In the genomic region with DNA sequence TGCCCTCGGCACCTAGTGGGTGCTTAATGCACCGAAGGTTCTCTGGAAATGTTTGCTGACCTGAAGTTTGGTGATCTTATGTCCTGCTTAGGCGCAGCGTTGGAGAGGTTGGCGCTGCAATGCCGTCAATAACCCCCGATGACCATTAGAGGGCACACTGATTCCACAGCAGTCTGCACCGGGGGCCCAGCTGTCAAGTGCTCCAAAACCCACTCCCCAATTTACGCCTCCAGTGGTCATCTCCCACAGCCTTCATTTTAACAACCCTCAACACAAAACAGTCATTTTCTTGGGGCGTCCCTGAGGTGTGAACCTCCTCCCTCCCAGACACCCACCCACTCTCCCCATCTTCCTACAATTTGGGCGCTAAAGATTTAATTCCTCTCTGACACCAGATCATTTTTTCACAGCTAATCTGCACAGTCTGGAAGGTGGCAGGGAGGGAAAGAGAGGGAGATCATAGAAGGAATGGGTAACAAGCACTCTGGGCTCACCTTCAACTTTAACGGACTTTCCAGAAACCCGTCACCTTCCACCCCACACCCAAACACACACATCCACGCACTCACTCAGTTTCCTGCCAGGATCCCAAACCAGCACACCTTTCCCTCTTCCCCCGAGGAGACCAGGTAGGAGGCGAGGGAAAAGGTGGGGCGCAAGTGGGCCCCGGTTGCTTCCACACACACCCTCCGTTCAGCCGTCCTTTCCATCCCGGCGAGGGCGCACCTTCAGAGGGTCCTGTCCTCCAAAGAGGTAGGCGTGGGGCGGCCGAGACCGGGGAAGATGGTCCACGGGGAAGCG, we compare ENCODE assay signal across 8 cellular contexts. TPM values are rescaled to one million over a fixed set of nuclear protein-coding genes. Genes with fewer than 3 reads are reported as not detected.
DNase-seq lines count a peak whose midpoint lies in the region; ATAC-seq and TF ChIP-seq lines count a peak whose summit lies in the region.

No MANE protein-coding gene starts in this region.

- peak overlapping the region; percentile 71 for H3K4me3 ChIP-seq in epithelial cell of proximal tubule (ENCODE audit: low read depth, low read length)
- H3K4me3 ChIP-seq in mucosa of descending colon: no peak overlapping the region
- peak overlapping the region; percentile 38 to 49 for H3K4me3 ChIP-seq in testis

- H3K27me3 Mint-ChIP-seq in activated CD8-positive, alpha-beta T cell treated with anti-CD3 and anti-CD28 coated beads for 36 hours: peaks cover 41% of the 10 kb centered on the region

- no peak overlapping the region for H3K27ac ChIP-seq in testis

- no peaks in the 10 kb centered on the region for H3K27me3 ChIP-seq in testis

- H3K4me1 Mint-ChIP-seq in activated CD8-positive, alpha-beta T cell treated with anti-CD3 and anti-CD28 coated beads for 36 hours (ENCODE audit: low read depth): peaks cover 21% of the 10 kb centered on the region

- no peaks in the 10 kb centered on the region for H3K36me3 Mint-ChIP-seq in activated CD8-positive, alpha-beta T cell treated with anti-CD3 and anti-CD28 coated beads for 36 hours (ENCODE audit: low read depth)

- H3K36me3 ChIP-seq in mucosa of descending colon (ENCODE audit: low read depth) (no peaks in the 10 kb centered on the region), testis (ENCODE audit: low read depth, missing control alignments) (no peaks in the 10 kb centered on the region)

- DNase-seq in Right ventricle myocardium inferior (ENCODE audit: missing footprints) (no peak), cardiac septum (ENCODE audit: low spot score) (no peak), NCI-H2171 treated with DMSO at 0.1 percent for 48 hours (lab: John Stamatoyannopoulos, UW) (peak; percentile 59), epithelial cell of proximal tubule (ENCODE audit: low read depth) (no peak), mucosa of descending colon (peak; percentile 51 to 66 (median 54)), testis (peak; percentile 68)
- peak; percentile 59 for DNase-seq in activated CD8-positive, alpha-beta T cell treated with anti-CD3 and anti-CD28 coated beads for 36 hours

- no peaks in the 10 kb centered on the region for H3K9me3 Mint-ChIP-seq in activated CD8-positive, alpha-beta T cell treated with anti-CD3 and anti-CD28 coated beads for 36 hours

- H3K4me3 Mint-ChIP-seq in activated CD8-positive, alpha-beta T cell treated with anti-CD3 and anti-CD28 coated beads for 36 hours: peak overlapping the region; percentile 65

- WGBS in testis, 2 donors: 1 to 2% methylated on average over 29 of the region's 29 CpGs

- TF ChIP-seq POLR2A in testis (IDR thresholded peaks at IDR 0.05): no peak

- H3K27ac Mint-ChIP-seq in activated CD8-positive, alpha-beta T cell treated with anti-CD3 and anti-CD28 coated beads for 36 hours: no peak overlapping the region

- CTCF ChIA-PET in activated CD8-positive, alpha-beta T cell treated with anti-CD3 and anti-CD28 coated beads for 36 hours (lab: Charles Lee): interaction anchor here (0.7 to 5.2 kb wide), 22 partner anchors 8 to 308 kb away, joined by 3 to 40 read pairs (median 4); a partner anchor contains a TSS

- POLR2A ChIA-PET in activated CD8-positive, alpha-beta T cell treated with anti-CD3 and anti-CD28 coated beads for 36 hours (lab: Charles Lee): interaction anchor here (0.8 to 1.7 kb wide), 2 partner anchors 16 to 75 kb away, joined by 3 to 5 read pairs; no protein-coding TSS in a partner anchor

- H3K9me3 ChIP-seq in mucosa of descending colon (no peaks in the 10 kb centered on the region), testis (no peaks in the 10 kb centered on the region)

- TF ChIP-seq CTCF in activated CD8-positive, alpha-beta T cell treated with anti-CD3 and anti-CD28 coated beads for 36 hours (IDR thresholded peaks at IDR 0.05): peak; percentile 91
- TF ChIP-seq CTCF in epithelial cell of proximal tubule (conservative IDR thresholded peaks at IDR 0.05; ENCODE audit: low read depth, low read length) (peak; percentile 97), mucosa of descending colon (IDR thresholded peaks at IDR 0.05) (peak; percentile 77), testis (IDR thresholded peaks at IDR 0.05) (peak; percentile 62 to 85 (median 82))

- H3K4me1 ChIP-seq in mucosa of descending colon (ENCODE audit: low read depth) (peaks cover 20% of the 10 kb centered on the region), testis (peaks cover 15% of the 10 kb centered on the region)

- intact Hi-C loops in Right ventricle myocardium inferior (cut with DNase I): loop anchor here (1.0 to 10.0 kb wide), 4 partner anchors 71 to 323 kb away; a partner anchor contains a TSS
- intact Hi-C loops in cardiac septum (cut with DNase I): loop anchor here (1.0 to 2.0 kb wide), 4 partner anchors 19 to 313 kb away; a partner anchor contains a TSS
- intact Hi-C loops in activated CD8-positive, alpha-beta T cell treated with anti-CD3 and anti-CD28 coated beads for 36 hours (cut with micrococcal nuclease): loop anchor here (5.0 kb wide), 1 partner anchor 69 kb away; no protein-coding TSS in a partner anchor
- intact Hi-C loops in mucosa of descending colon (cut with DNase I, micrococcal nuclease): loop anchor here in 1 of 2 donors (10.0 kb wide), 1 partner anchor 307 kb away; a partner anchor contains a TSS
- intact Hi-C loops in testis (cut with DNase I; ENCODE audit: low total_unique reads): loop anchor here (5.0 kb wide), 1 partner anchor 94 kb away; no protein-coding TSS in a partner anchor

- ATAC-seq in Right ventricle myocardium inferior (peak; percentile 74), mucosa of descending colon (peak; percentile 75), GM21786 (IDR thresholded peaks at IDR 0.05; ENCODE audit: unreplicated experiment) (no peak)
- ATAC-seq in activated CD8-positive, alpha-beta T cell treated with anti-CD3 and anti-CD28 coated beads for 36 hours: peak; percentile 78

RNA-seq across cellular contexts. Expression of a gene that starts 0.6 kb away (rescaled TPM):
- 14.6 TPM for total RNA-seq in Right ventricle myocardium inferior
- 14.9 TPM for total RNA-seq in cardiac septum
- not detected for total RNA-seq in activated CD8-positive, alpha-beta T cell treated with anti-CD3 and anti-CD28 coated beads for 36 hours
- total RNA-seq in epithelial cell of proximal tubule: 0.72 and 0.92 TPM in 2 replicates
- 10 to 100 TPM in 1 of 3 donors, 1 to 10 TPM in 2; 2.3 to 16.4 (median 6.0) TPM for total RNA-seq in mucosa of descending colon
- total RNA-seq in testis: 1 to 10 TPM; 2.5 to 4.3 TPM
- polyA plus RNA-seq in testis (ENCODE audit: insufficient read depth, low read depth, low replicate concordance): 10.7 TPM

RNA-seq across cellular contexts. Expression of a gene that starts 7.1 kb away (rescaled TPM):
- total RNA-seq in Right ventricle myocardium inferior (60.4 TPM), cardiac septum (76.5 TPM), epithelial cell of proximal tubule (295 and 370 TPM in 2 replicates), mucosa of descending colon (100 to 1,000 TPM in 1 of 3 donors, 10 to 100 TPM in 2; 78.4 to 126 (median 81.3) TPM), testis (100 to 1,000 TPM; 150 to 153 TPM)
- 100 to 1,000 TPM; 328 to 333 TPM for total RNA-seq in activated CD8-positive, alpha-beta T cell treated with anti-CD3 and anti-CD28 coated beads for 36 hours
- 295 TPM for polyA plus RNA-seq in testis (ENCODE audit: insufficient read depth, low read depth, low replicate concordance)

RNA-seq across cellular contexts. Expression of a gene that starts 19.4 kb away (rescaled TPM):
- total RNA-seq in Right ventricle myocardium inferior (64.0 TPM), cardiac septum (62.1 TPM), epithelial cell of proximal tubule (59.8 and 79.9 TPM in 2 replicates), mucosa of descending colon (10 to 100 TPM; 22.6 to 33.7 (median 25.4) TPM), testis (10 to 100 TPM; 57.4 to 61.7 TPM)
- 10 to 100 TPM; 25.7 to 27.3 TPM for total RNA-seq in activated CD8-positive, alpha-beta T cell treated with anti-CD3 and anti-CD28 coated beads for 36 hours
- 48.9 TPM for polyA plus RNA-seq in testis (ENCODE audit: insufficient read depth, low read depth, low replicate concordance)

RNA-seq across cellular contexts. Expression of a gene that starts 44.1 kb away (rescaled TPM):
- total RNA-seq in Right ventricle myocardium inferior (72.1 TPM), cardiac septum (90.4 TPM), epithelial cell of proximal tubule (53.0 and 64.7 TPM in 2 replicates), mucosa of descending colon (10 to 100 TPM; 64.2 to 71.8 (median 71.6) TPM), testis (10 to 100 TPM; 86.1 to 87.8 TPM)
- total RNA-seq in activated CD8-positive, alpha-beta T cell treated with anti-CD3 and anti-CD28 coated beads for 36 hours: 10 to 100 TPM; 76.8 to 83.2 TPM
- 101 TPM for polyA plus RNA-seq in testis (ENCODE audit: insufficient read depth, low read depth, low replicate concordance)

RNA-seq across cellular contexts. Expression of a gene that starts 49.7 kb away (rescaled TPM):
- total RNA-seq in Right ventricle myocardium inferior: 2,065 TPM
- 1,915 TPM for total RNA-seq in cardiac septum
- not detected for total RNA-seq in activated CD8-positive, alpha-beta T cell treated with anti-CD3 and anti-CD28 coated beads for 36 hours
- total RNA-seq in epithelial cell of proximal tubule: 1.3 and 16.5 TPM in 2 replicates
- total RNA-seq in mucosa of descending colon: 1 to 10 TPM in 2 of 3 donors, under 1 TPM in 1; 0.20 to 5.6 (median 2.4) TPM
- 10 to 100 TPM in 1 of 2 donors, 1 to 10 TPM in 1; 8.2 to 24.0 TPM for total RNA-seq in testis
- 29.8 TPM for polyA plus RNA-seq in testis (ENCODE audit: insufficient read depth, low read depth, low replicate concordance)

Comparison
In these comparisons a context has a peak if more than half of its experiments do, and no peak if none do; other contexts are left out.
1. DNase-seq: peak in NCI-H2171 treated with DMSO at 0.1 percent for 48 hours (single experiment), activated CD8-positive, alpha-beta T cell treated with anti-CD3 and anti-CD28 coated beads for 36 hours (single experiment), mucosa of descending colon (3 of 3) and testis (single experiment); none in Right ventricle myocardium inferior (single experiment), cardiac septum (single experiment) and epithelial cell of proximal tubule (single experiment).
2. Peak in every context shown above with its lines, with median percentiles within 50 percentile points of each other: CTCF ChIP-seq.